In genomic region chr19:18972301-18972831, GRCh38 we compare ENCODE assay signal across 1 cellular context.
TF ChIP-seq lines count a peak whose summit lies in the region.

No MANE protein-coding gene starts in this region.

TF ChIP-seq in HepG2, 621 proteins besides CTCF, POLR2A, EP300 and RAD21:
- TF ChIP-seq, protein P1, sequence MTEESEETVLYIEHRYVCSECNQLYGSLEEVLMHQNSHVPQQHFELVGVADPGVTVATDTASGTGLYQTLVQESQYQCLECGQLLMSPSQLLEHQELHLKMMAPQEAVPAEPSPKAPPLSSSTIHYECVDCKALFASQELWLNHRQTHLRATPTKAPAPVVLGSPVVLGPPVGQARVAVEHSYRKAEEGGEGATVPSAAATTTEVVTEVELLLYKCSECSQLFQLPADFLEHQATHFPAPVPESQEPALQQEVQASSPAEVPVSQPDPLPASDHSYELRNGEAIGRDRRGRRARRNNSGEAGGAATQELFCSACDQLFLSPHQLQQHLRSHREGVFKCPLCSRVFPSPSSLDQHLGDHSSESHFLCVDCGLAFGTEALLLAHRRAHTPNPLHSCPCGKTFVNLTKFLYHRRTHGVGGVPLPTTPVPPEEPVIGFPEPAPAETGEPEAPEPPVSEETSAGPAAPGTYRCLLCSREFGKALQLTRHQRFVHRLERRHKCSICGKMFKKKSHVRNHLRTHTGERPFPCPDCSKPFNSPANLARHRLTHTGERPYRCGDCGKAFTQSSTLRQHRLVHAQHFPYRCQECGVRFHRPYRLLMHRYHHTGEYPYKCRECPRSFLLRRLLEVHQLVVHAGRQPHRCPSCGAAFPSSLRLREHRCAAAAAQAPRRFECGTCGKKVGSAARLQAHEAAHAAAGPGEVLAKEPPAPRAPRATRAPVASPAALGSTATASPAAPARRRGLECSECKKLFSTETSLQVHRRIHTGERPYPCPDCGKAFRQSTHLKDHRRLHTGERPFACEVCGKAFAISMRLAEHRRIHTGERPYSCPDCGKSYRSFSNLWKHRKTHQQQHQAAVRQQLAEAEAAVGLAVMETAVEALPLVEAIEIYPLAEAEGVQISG (CRISPR knock-in tag; IDR thresholded peaks at IDR 0.05) = no peak
- peak; percentile 62; the same call in 1 of the 2 replicates for TF ChIP-seq ZNF362 (CRISPR knock-in tag; IDR thresholded peaks at IDR 0.05; ENCODE audit: borderline replicate concordance)
- TF ChIP-seq ZNF770 (CRISPR knock-in tag; IDR thresholded peaks at IDR 0.05) = peak; percentile 35; the same call in 1 of the 2 replicates
TF ChIP-seq in HepG2: peak in this region for 2.
